In genomic region chr19:31629936-31630335, GRCh38 we compare ENCODE assay signal across 16 cellular contexts.
"Had no signal": no experiment of that assay in that cellular context is flagged by ENCODE, and none has a peak within 500 bp of the region (broad histone marks: within the 10 kb centered on the region; RNA-seq: fewer than 3 reads in every experiment).

No MANE protein-coding gene starts in this region.

- ATAC-seq: foreskin keratinocyte, gastroesophageal sphincter, heart right ventricle, left cardiac atrium, left lung, left ventricle myocardium superior, lower lobe of right lung had no signal

- H3K36me3 ChIP-seq: colonic mucosa, esophagus muscularis mucosa, gastroesophageal sphincter, heart right ventricle, left lung, lower lobe of right lung had no signal

- DNase-seq: colonic mucosa; dermis blood vessel endothelial cell; dorsolateral prefrontal cortex; effector CD4-positive, alpha-beta T cell; effector memory CD4-positive, alpha-beta T cell; foreskin keratinocyte; heart right ventricle; hippocampal formation; left cardiac atrium; left lung; left ventricle myocardium superior; lower lobe of right lung; mesenchymal stem cell; midbrain had no signal

- H3K27ac ChIP-seq: colonic mucosa, dorsolateral prefrontal cortex, esophagus muscularis mucosa, foreskin keratinocyte, gastroesophageal sphincter, heart right ventricle, left lung, lower lobe of right lung had no signal

- H3K4me3 ChIP-seq: colonic mucosa, dorsolateral prefrontal cortex, esophagus muscularis mucosa, gastroesophageal sphincter, heart right ventricle, left lung, lower lobe of right lung had no signal

- H3K27me3 ChIP-seq: colonic mucosa, esophagus muscularis mucosa, foreskin keratinocyte, gastroesophageal sphincter had no signal

- H3K9me3 ChIP-seq: colonic mucosa, esophagus muscularis mucosa, gastroesophageal sphincter, heart right ventricle, left lung, lower lobe of right lung had no signal
